Comparison of ENCODE assay signal across 1 cellular context in genomic region chr1:202130816-202131522, GRCh38.
TF ChIP-seq lines count a peak whose summit lies in the region.

No MANE protein-coding gene starts in this region.

TF ChIP-seq in K562, 482 proteins besides CTCF, POLR2A, EP300 and RAD21:
- TF ChIP-seq BCOR (IDR thresholded peaks at IDR 0.05) (peak; percentile 54; the same call in 1 of the 2 replicates), ZNF507 (tag; conservative IDR thresholded peaks at IDR 0.05) (no peak), POLR2G (IDR thresholded peaks at IDR 0.05; ENCODE audit: low read depth, low read length) (peak; percentile 55), KDM1A (IDR thresholded peaks at IDR 0.05) (peak in 1 of 2 experiments; percentile 63; a peak in 3 of 4 replicates), ADNP (tag; IDR thresholded peaks at IDR 0.05) (peak; percentile 57; the same call in 1 of the 2 replicates), RBM25 (IDR thresholded peaks at IDR 0.05; ENCODE audit: low read depth, low read length, severe bottlenecking) (peak; percentile 67)
